8 cellular contexts compared by ENCODE assay signal in the genomic region with DNA sequence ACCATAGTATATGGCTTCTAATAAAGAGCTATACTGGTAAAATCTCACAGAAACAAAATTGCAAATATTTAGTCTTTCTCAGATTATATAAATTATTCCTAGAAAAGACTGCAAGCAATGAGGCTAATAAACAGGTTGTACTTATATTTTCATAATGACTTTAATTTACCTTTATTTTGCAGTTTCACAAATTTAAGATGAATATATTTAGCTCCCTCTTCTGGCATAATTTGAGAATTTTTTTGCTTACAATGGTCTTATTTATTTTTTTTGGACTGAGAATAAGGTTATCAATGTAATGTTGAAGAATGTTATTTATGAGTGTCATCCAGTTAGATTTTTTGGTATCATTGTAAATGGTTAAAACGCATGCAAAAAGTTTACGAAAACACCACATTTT. TPM values are rescaled to one million over a fixed set of nuclear protein-coding genes. Genes with fewer than 3 reads are reported as not detected.
A peak's percentile ranks its signal among the peaks of the same experiment; 100 is the strongest.
DNase-seq lines count a peak whose midpoint lies in the region; ATAC-seq, FAIRE-seq and TF ChIP-seq lines count a peak whose summit lies in the region.

No MANE protein-coding gene starts in this region.

- FAIRE-seq in A549 (lab: Jason Lieb, UNC) (peak; percentile 61), G401.6 (lab: Jason Lieb, UNC) (peak; percentile 60), urothelium cell line (lab: Jason Lieb, UNC) (no peak)

- H3K27me3 ChIP-seq in hepatocyte, result no peaks in the 10 kb centered on the region

- H3K9me2 ChIP-seq in hepatocyte (replicated peaks; ENCODE audit: insufficient read depth), result no peaks in the 10 kb centered on the region

- H3K27ac Mint-ChIP-seq in T-cell (peak overlapping the region; percentile 17 to 98), Calu3 (ENCODE audit: unreplicated experiment) (no peak overlapping the region)

- no peak overlapping the region for H3K27ac ChIP-seq in A549
- H3K27ac ChIP-seq in hepatocyte, result no peak overlapping the region

- peak; percentile 42; the same call in 2 of the 3 replicates for TF ChIP-seq CTCF in A549 (IDR thresholded peaks at IDR 0.05)
- TF ChIP-seq CTCF in hepatocyte (IDR thresholded peaks at IDR 0.05; ENCODE audit: poor library complexity), result peak; percentile 51
- TF ChIP-seq CTCF in Calu3 (IDR thresholded peaks at IDR 0.05; ENCODE audit: unreplicated experiment), result no peak

- WGBS in A549 (ENCODE audit: missing lambda C conversion rate), result 78% methylated on average over 2 of the region's 2 CpGs
- 94% methylated on average over 2 of the region's 2 CpGs for WGBS in hepatocyte (ENCODE audit: low lambda C conversion rate, missing lambda C conversion rate)

- no peaks in the 10 kb centered on the region for H3K36me3 ChIP-seq in hepatocyte (replicated peaks; ENCODE audit: insufficient read depth, low read depth)

- no peak for DNase-seq in A549 (ENCODE audit: low read depth in 1 of 2, low spot score in 1 of 2)
- no peak for DNase-seq in T-cell
- DNase-seq in hepatocyte (ENCODE audit: low spot score), result no peak
- DNase-seq in urothelium cell line (ENCODE audit: low spot score), result no peak
- DNase-seq in pons (ENCODE audit: low spot score), result no peak
- DNase-seq in Calu3, result no peak

- H4K20me1 ChIP-seq in hepatocyte (ENCODE audit: insufficient read depth, poor library complexity, severe bottlenecking), result peaks cover 63% of the 10 kb centered on the region

- H3K79me2 ChIP-seq in hepatocyte, result peaks cover 97% of the 10 kb centered on the region

- no TSS peak for BruUV-seq in Calu3 (replicated peaks; lab: Mats Ljungman, UMichigan)

- H3K4me3 ChIP-seq in A549, result no peak overlapping the region
- H3K4me3 ChIP-seq in hepatocyte, result no peak overlapping the region

- H3K4me1 ChIP-seq in A549 (peaks cover 10% of the 10 kb centered on the region; the same call in 2 of the 3 replicates), hepatocyte (ENCODE audit: insufficient read depth) (peaks cover 24% of the 10 kb centered on the region)

- H3K4me3 Mint-ChIP-seq in T-cell, result no peak overlapping the region
- no peak overlapping the region for H3K4me3 Mint-ChIP-seq in Calu3 (ENCODE audit: low read depth, unreplicated experiment)

- TF ChIP-seq POLR2A in A549 (IDR thresholded peaks at IDR 0.05; ENCODE audit: low read length), result no peak

- intact Hi-C loops in Calu3 (cut with micrococcal nuclease; ENCODE audit: unreplicated experiment), result loop anchor here (10.0 kb wide), 2 partner anchors 627 to 1107 kb away; no protein-coding TSS in a partner anchor

- H3K9me3 Mint-ChIP-seq in T-cell, result no peaks in the 10 kb centered on the region
- no peaks in the 10 kb centered on the region for H3K9me3 Mint-ChIP-seq in Calu3 (ENCODE audit: low read depth, unreplicated experiment)

- H3K9me3 ChIP-seq in A549 (no peaks in the 10 kb centered on the region), hepatocyte (ENCODE audit: low read depth) (no peaks in the 10 kb centered on the region)

- ATAC-seq in A549 (no peak), T-cell (replicated peaks in 1 of 4) (no peak), HG03280 (IDR thresholded peaks at IDR 0.05; ENCODE audit: unreplicated experiment) (no peak)

- H2AFZ ChIP-seq in hepatocyte, result no peak overlapping the region

- POLR2A ChIA-PET in A549 (lab: Yijun Ruan, JAX) (interaction anchor here (0.7 to 1.0 kb wide), 3 partner anchors 57 to 1025 kb away, joined by 3 to 6 read pairs (median 4); a partner anchor contains a TSS), T-cell (lab: Charles Lee) (interaction anchor here (0.6 to 1.7 kb wide), 6 partner anchors 8 to 157 kb away, joined by 3 to 7 read pairs (median 4); a partner anchor contains a TSS)

- CTCF ChIA-PET in A549 (lab: Yijun Ruan, JAX) (interaction anchor here (0.6 to 2.1 kb wide), 16 partner anchors 11 to 1028 kb away, joined by 3 to 10 read pairs (median 3); no protein-coding TSS in a partner anchor), T-cell (lab: Charles Lee) (interaction anchor here (0.5 to 6.2 kb wide), 34 partner anchors 8 to 1106 kb away, joined by 3 to 57 read pairs (median 5); a partner anchor contains a TSS), Calu3 (lab: Charles Lee) (interaction anchor here (0.6 to 1.7 kb wide), 9 partner anchors 8 to 1026 kb away, joined by 3 to 6 read pairs (median 4); no protein-coding TSS in a partner anchor)

- TF ChIP-seq RAD21 in A549 (conservative IDR thresholded peaks at IDR 0.05 in 1 of 2, IDR thresholded peaks at IDR 0.05 in 1 of 2), result peak; percentile 48 to 61

- TF ChIP-seq EP300 in A549 (IDR thresholded peaks at IDR 0.05), result no peak

- H3K4me1 Mint-ChIP-seq in T-cell, result peaks cover 77 to 96% (median 94%) of the 10 kb centered on the region in 3 donors
- H3K4me1 Mint-ChIP-seq in Calu3 (ENCODE audit: low read depth, unreplicated experiment), result peaks cover 72% of the 10 kb centered on the region

- H3K27me3 Mint-ChIP-seq in T-cell, result no peaks in the 10 kb centered on the region
- no peaks in the 10 kb centered on the region for H3K27me3 Mint-ChIP-seq in Calu3 (ENCODE audit: unreplicated experiment)

- peaks cover 28% of the 10 kb centered on the region for H3K36me3 Mint-ChIP-seq in T-cell
- H3K36me3 Mint-ChIP-seq in Calu3 (ENCODE audit: insufficient read depth, unreplicated experiment), result peaks cover 48% of the 10 kb centered on the region

- H3K4me2 ChIP-seq in A549 (no peak overlapping the region), hepatocyte (no peak overlapping the region)

TF ChIP-seq in A549, 52 proteins besides CTCF, POLR2A, EP300 and RAD21:
- no peak for TF ChIP-seq RNF2 (IDR thresholded peaks at IDR 0.05; ENCODE audit: borderline replicate concordance, low read depth)
- TF ChIP-seq HOXB13 (CRISPR knock-in tag; IDR thresholded peaks at IDR 0.05; ENCODE audit: low read depth), result no peak
- TF ChIP-seq JUNB (IDR thresholded peaks at IDR 0.05), result no peak
- peak; percentile 43; the same call in 2 of the 3 replicates for TF ChIP-seq SMC3 (IDR thresholded peaks at IDR 0.05)
- TF ChIP-seq PHF8 (IDR thresholded peaks at IDR 0.05; ENCODE audit: borderline replicate concordance, low read depth), result no peak

RNA-seq across cellular contexts. Expression of a gene that starts 56.7 kb away (rescaled TPM):
- polyA plus RNA-seq in A549 (2011; rRNA removed), result 5.7 and 8.8 TPM in 2 replicates
- polyA plus RNA-seq in A549 (2012; cell fraction: cytosol; rRNA removed), result 1.2 and 1.4 TPM in 2 replicates
- polyA plus RNA-seq in A549 (2012; cell fraction: nucleus; rRNA removed), result 0.86 and 1.9 TPM in 2 replicates
- polyA plus RNA-seq in A549 (2017; fragmentation: RNase III; extraction: RNeasy Plus Mini Kit Qiagen cat#74134 plus additional on column Dnase treatment), result 5.5 to 6.0 TPM (median 5.7 TPM) in 3 replicates
- 10.2 and 16.1 TPM in 2 replicates for polyA minus RNA-seq in A549 (2011; rRNA and poly(A)+ RNA removed)
- 100 to 1,000 TPM in 3 of 5 donors, 10 to 100 TPM in 2; 83.7 to 370 (median 105) TPM for total RNA-seq in T-cell
- 86.3 and 109 TPM in 2 replicates for total RNA-seq in hepatocyte
- 36.4 and 38.9 TPM in 2 replicates for polyA plus RNA-seq in hepatocyte
- total RNA-seq in Calu3 (2022), result 74.8 and 81.5 TPM in 2 replicates
